ENCODE assay signal across 8 cellular contexts in the genomic region with DNA sequence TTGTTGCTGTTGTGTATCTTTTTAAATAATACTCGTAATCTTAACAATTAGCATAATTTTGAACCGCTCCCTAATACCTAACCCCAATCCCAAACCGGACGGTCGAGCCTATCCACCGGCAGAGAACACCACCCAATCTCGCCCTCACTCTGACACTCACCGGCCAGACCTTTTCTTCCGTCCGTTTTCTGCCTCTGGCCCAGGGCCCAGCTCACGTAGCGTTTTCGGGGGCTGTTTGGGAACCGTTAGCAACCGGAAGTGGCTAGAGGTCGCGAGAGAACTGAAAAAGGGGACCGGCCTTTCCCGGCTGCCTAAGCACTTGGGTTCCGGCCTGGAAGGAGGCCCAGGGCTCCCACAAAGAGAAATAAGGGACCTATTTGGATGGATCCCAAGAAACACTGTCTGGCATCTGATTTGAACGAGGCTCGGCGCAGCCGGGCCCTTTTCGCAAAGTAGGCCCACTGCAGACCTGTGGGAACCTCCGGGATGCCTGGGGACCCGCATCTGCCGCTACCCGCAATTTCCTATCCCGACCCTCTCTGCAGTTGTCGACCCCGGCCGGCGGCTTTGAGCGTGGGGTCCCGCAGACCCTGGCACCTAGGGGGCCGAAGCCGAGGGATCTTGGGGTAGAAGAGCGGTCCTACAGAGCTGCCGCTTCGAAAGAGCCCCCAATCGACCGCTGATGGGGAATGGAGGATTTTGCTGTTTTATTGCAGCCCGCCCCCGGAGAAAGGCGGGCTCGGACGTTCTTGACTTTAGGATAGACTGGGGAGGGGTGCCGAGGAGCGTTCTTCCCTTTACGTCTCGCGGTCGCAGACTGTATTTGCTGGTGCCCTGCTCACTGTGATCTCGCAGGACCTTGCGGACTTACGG. TPM values are rescaled to one million over a fixed set of nuclear protein-coding genes. Genes with fewer than 3 reads are reported as not detected.
DNase-seq lines count a peak whose midpoint lies in the region; ATAC-seq and TF ChIP-seq lines count a peak whose summit lies in the region.

No MANE protein-coding gene starts in this region.

- peak overlapping the region; percentile 58 for H3K4me3 ChIP-seq in GM12864 (ENCODE audit: low read depth, low read length)
- H3K4me3 ChIP-seq in heart right ventricle, result peak overlapping the region; percentile 69 to 93 (median 78)
- H3K4me3 ChIP-seq in upper lobe of left lung, result peak overlapping the region; percentile 73 to 97 (median 83)

- TF ChIP-seq CTCF in GM12864 (IDR thresholded peaks at IDR 0.05; ENCODE audit: low read depth, low read length, missing control alignments) (no peak), heart right ventricle (IDR thresholded peaks at IDR 0.05) (no peak), upper lobe of left lung (IDR thresholded peaks at IDR 0.05) (no peak)

- WGBS in heart right ventricle, 2 donors, result 0% methylated on average over 57 of the region's 57 CpGs
- 0 to 1% methylated on average over 43 to 57 of the region's 57 CpGs for WGBS in upper lobe of left lung, 2 donors

- H3K9me3 ChIP-seq in heart right ventricle (no peaks in the 10 kb centered on the region), upper lobe of left lung (no peaks in the 10 kb centered on the region)

- no peaks in the 10 kb centered on the region for H3K27me3 ChIP-seq in heart right ventricle
- H3K27me3 ChIP-seq in upper lobe of left lung, result no peaks in the 10 kb centered on the region

- ATAC-seq in HG02759 (IDR thresholded peaks at IDR 0.05; ENCODE audit: unreplicated experiment) (peak; percentile 51), heart right ventricle (peak; percentile 92 to 96 (median 93)), upper lobe of left lung (ENCODE audit: low FRiP score in 2 of 2) (peak; percentile 92 to 94)

- DNase-seq in GM12864 (ENCODE audit: low read depth) (peak; percentile 88), NCI-H1436 (lab: John Stamatoyannopoulos, UW) (peak; percentile 85), T follicular helper cell (ENCODE audit: low read depth) (peak; percentile 42), amniotic epithelial cell (ENCODE audit: low read depth) (peak; percentile 96), heart right ventricle (peak; percentile 88 to 94), posterior cingulate gyrus (peak; percentile 80 to 98 (median 86)), upper lobe of left lung (peak; percentile 86 to 92)

- H3K27ac ChIP-seq in heart right ventricle, result peak overlapping the region; percentile 81 to 97 (median 94)
- peak overlapping the region; percentile 87 to 97 (median 95) for H3K27ac ChIP-seq in upper lobe of left lung

- TF ChIP-seq POLR2A in upper lobe of left lung (IDR thresholded peaks at IDR 0.05), result peak in 3 of 4 donors; percentile 15 to 53 (median 30)

- H3K36me3 ChIP-seq in heart right ventricle (peaks cover 0 to 12% (median 0%) of the 10 kb centered on the region in 9 donors), upper lobe of left lung (peaks cover 0 to 7% (median 3%) of the 10 kb centered on the region in 4 donors)

- H3K4me1 ChIP-seq in heart right ventricle (peaks cover 0 to 58% (median 24%) of the 10 kb centered on the region in 9 donors), upper lobe of left lung (peaks cover 13 to 34% (median 19%) of the 10 kb centered on the region in 4 donors)

- TF ChIP-seq EP300 in upper lobe of left lung (IDR thresholded peaks at IDR 0.05), result no peak

- intact Hi-C loops in heart right ventricle (cut with DNase I), result loop anchor here (1.0 to 10.0 kb wide), 14 partner anchors 13 to 220 kb away; partner anchors contain the start of genes ZKSCAN4 (in 5 of the 10), NKAPL (in 4 of the 10), ZSCAN31 (in 2 of the 10) and ZSCAN9 (in 2 of the 10)
- intact Hi-C loops in posterior cingulate gyrus (cut with DNase I), result loop anchor here (10.0 kb wide), 3 partner anchors 52 to 118 kb away; partner anchors contain the start of genes NKAPL, ZKSCAN4, ZNF165 and ZSCAN9

RNA-seq across cellular contexts. Expression of gene ZKSCAN8, which starts 4.9 kb away (rescaled TPM):
- total RNA-seq in heart right ventricle (10 to 100 TPM; 11.8 to 18.5 (median 14.8) TPM), upper lobe of left lung (10 to 100 TPM; 11.7 to 24.9 (median 16.8) TPM)
- 1 to 10 TPM; 2.7 to 4.2 TPM for polyA plus RNA-seq in heart right ventricle

RNA-seq across cellular contexts. Expression of gene ZSCAN16, which starts 12.4 kb away (rescaled TPM):
- 1 to 10 TPM; 1.4 to 3.3 (median 1.8) TPM for total RNA-seq in heart right ventricle
- 1 to 10 TPM; 4.7 to 5.6 TPM for polyA plus RNA-seq in heart right ventricle
- total RNA-seq in upper lobe of left lung, result 10 to 100 TPM in 1 of 6 donors, 1 to 10 TPM in 5; 4.1 to 16.8 (median 5.1) TPM

RNA-seq across cellular contexts. Expression of gene ZNF165, which starts 56.5 kb away (rescaled TPM):
- under 1 TPM in 9 of 10 donors, not detected in 1; 0.27 to 0.69 (median 0.45) TPM for total RNA-seq in heart right ventricle
- under 1 TPM; 0.49 to 0.51 TPM for polyA plus RNA-seq in heart right ventricle
- 1 to 10 TPM; 2.4 to 7.9 (median 3.7) TPM for total RNA-seq in upper lobe of left lung

Comparison
In these comparisons a context has a peak if more than half of its experiments do, and no peak if none do; other contexts are left out.
1. Peak in every context shown above with its lines: DNase-seq, ATAC-seq, H3K4me3 ChIP-seq and H3K27ac ChIP-seq.
2. DNase-seq: peak in every context shown above with its lines; median percentile 96 in amniotic epithelial cell; 91 in heart right ventricle; 89 in upper lobe of left lung; 88 in GM12864; 86 in posterior cingulate gyrus; 85 in NCI-H1436; 42 in T follicular helper cell.